ENCODE assay signal across 26 cellular contexts in genomic region chr13:100045355-100045754, GRCh38.
"Had no signal": no experiment of that assay in that cellular context is flagged by ENCODE, and none has a peak within 500 bp of the region (broad histone marks: within the 10 kb centered on the region; RNA-seq: fewer than 3 reads in every experiment).

No MANE protein-coding gene starts in this region.

- H3K27ac ChIP-seq: ascending aorta, breast epithelium, cardiac muscle cell, colonic mucosa, epithelial cell of prostate had no signal

- H3K4me1 ChIP-seq: ascending aorta, breast epithelium, colonic mucosa had no signal

- H3K4me3 ChIP-seq: ascending aorta, breast epithelium, cardiac muscle cell, colonic mucosa had no signal

- H3K9me3 ChIP-seq: ascending aorta, breast epithelium, colonic mucosa had no signal

- H3K27me3 ChIP-seq: ascending aorta, breast epithelium, cardiac muscle cell, colonic mucosa had no signal

- ATAC-seq: activated naive CD4-positive, alpha-beta T cell treated with anti-CD3 and anti-CD28 coated beads, Interleukin-2, amount 50 U/mL, for 72 hours; activated T-cell treated with anti-CD3 and anti-CD28 coated beads, Interleukin-2, amount 50 U/mL, for 72 hours; WTC11 had no signal

- DNase-seq: activated CD4-positive, alpha-beta memory T cell treated with anti-CD3 and anti-CD28 coated beads, Interleukin-2, amount 10 ng/mL, durations not matched to agents 7 days and 5 days; activated CD4-positive, alpha-beta T cell treated with anti-CD3 and anti-CD28 coated beads for 1 hour; activated CD4-positive, alpha-beta T cell treated with anti-CD3 and anti-CD28 coated beads for 4 hours; activated CD4-positive, alpha-beta T cell treated with anti-CD3 and anti-CD28 coated beads, Interleukin-2, amount 10 ng/mL, durations not matched to agents 7 days and 5 days; activated CD4-positive, alpha-beta T cell treated with anti-CD3 and anti-CD28 coated beads, Interleukin-2, amount 50 U/mL, for 4 hours; activated CD8-positive, alpha-beta memory T cell treated with anti-CD3 and anti-CD28 coated beads, Interleukin-2, amount 50 U/mL, for 48 hours; activated gamma-delta T cell; activated naive CD4-positive, alpha-beta T cell; activated naive CD4-positive, alpha-beta T cell treated with anti-CD3 and anti-CD28 coated beads, Interleukin-2, amount 10 ng/mL, durations not matched to agents 7 days and 5 days; activated naive CD8-positive, alpha-beta T cell treated with anti-CD3 and anti-CD28 coated beads, Interleukin-2, amount 10 ng/mL, durations not matched to agents 7 days and 5 days; activated T-cell treated with anti-CD3 and anti-CD28 coated beads for 4 hours; activated T-cell treated with anti-CD3 and anti-CD28 coated beads, Interleukin-2, amount 50 U/mL, for 24 hours; activated T-cell treated with anti-CD3 and anti-CD28 coated beads, Interleukin-2, amount 50 U/mL, for 72 hours; central memory CD4-positive, alpha-beta T cell; cerebellar nuclear complex; colonic mucosa; effector CD8-positive, alpha-beta T cell; foreskin fibroblast; head of caudate nucleus; T-helper 2 cell had no signal

- H3K36me3 ChIP-seq: ascending aorta, breast epithelium, cardiac muscle cell, colonic mucosa had no signal
